In the genomic region with DNA sequence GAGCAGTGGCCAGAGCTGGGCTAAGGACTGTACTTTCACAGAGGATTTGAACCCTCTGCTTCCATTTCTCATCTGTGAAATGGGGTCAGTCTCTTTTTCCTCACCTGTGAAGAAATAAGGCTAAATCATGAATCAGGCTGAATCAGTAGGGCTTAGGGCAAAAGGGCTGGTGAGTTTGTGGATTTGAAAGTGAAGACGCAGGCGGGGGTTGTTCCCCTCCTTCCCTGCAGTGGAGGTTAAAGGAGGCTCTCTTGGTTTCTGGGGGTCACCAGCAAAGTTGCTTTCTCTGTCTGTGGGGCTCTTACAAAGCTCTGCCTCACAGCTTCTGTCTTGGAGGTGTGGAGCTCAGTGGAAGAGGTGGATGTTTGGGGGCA, we compare ENCODE assay signal across 11 cellular contexts.
A peak's percentile ranks its signal among the peaks of the same experiment; 100 is the strongest.
DNase-seq lines count a peak whose midpoint lies in the region; ATAC-seq, FAIRE-seq and TF ChIP-seq lines count a peak whose summit lies in the region.
"Had no signal": no experiment of that assay in that cellular context is flagged by ENCODE, and none has a peak within 500 bp of the region (broad histone marks: within the 10 kb centered on the region; RNA-seq: fewer than 3 reads in every experiment).

No MANE protein-coding gene starts in this region.

- H3K4me1 ChIP-seq in adipocyte (ENCODE audit: control insufficient read depth, insufficient read depth, low read length): peaks cover 55% of the 10 kb centered on the region
- peaks cover 58% of the 10 kb centered on the region for H3K4me1 ChIP-seq in iPS-20b (ENCODE audit: insufficient read depth, low read length)

- peaks cover 26% of the 10 kb centered on the region for H3K36me3 ChIP-seq in adipocyte (ENCODE audit: control insufficient read depth, insufficient read depth, low read length, severe bottlenecking)
- peaks cover 14% of the 10 kb centered on the region for H3K36me3 ChIP-seq in iPS-20b (ENCODE audit: insufficient read depth, low read depth, low read length)

- H3K27me3 ChIP-seq in adipocyte (replicated peaks; ENCODE audit: control insufficient read depth, insufficient read depth, low read length): no peaks in the 10 kb centered on the region
- H3K27me3 ChIP-seq in iPS-20b (ENCODE audit: insufficient read depth, low read length): no peaks in the 10 kb centered on the region

- FAIRE-seq in RCC 7860 (lab: Jason Lieb, UNC): no peak

- H3K4me3 ChIP-seq in GM12875 (ENCODE audit: low read depth, low read length) (peak overlapping the region; percentile 23), adipocyte (ENCODE audit: low read length) (peak overlapping the region; percentile 68), iPS-20b (ENCODE audit: low read length) (no peak overlapping the region), skin epidermis (no peak overlapping the region)

- no peak for DNase-seq in adipocyte (ENCODE audit: low read depth)
- DNase-seq in GM19238 (ENCODE audit: insufficient read length, low spot score): no peak
- DNase-seq in RCC 7860 (ENCODE audit: low spot score): no peak
- DNase-seq in NCI-H2081 treated with DMSO at 0.1 percent for 48 hours (lab: John Stamatoyannopoulos, UW): no peak
- DNase-seq: activated T-cell treated with anti-CD3 and anti-CD28 coated beads, Interleukin-2, amount 50 U/mL, for 24 hours; NCI-H1105; stimulated activated naive CD8-positive, alpha-beta T cell treated with anti-CD3 and anti-CD28 coated beads, Interleukin-15, Interleukin-2, amounts not matched to agents 100 U/mL and 50 U/mL, for 24 hours had no signal

- H3K9me3 ChIP-seq in adipocyte (ENCODE audit: control insufficient read depth, low read length) (no peaks in the 10 kb centered on the region), iPS-20b (ENCODE audit: insufficient read depth, low read depth, low read length) (no peaks in the 10 kb centered on the region)

- TF ChIP-seq CTCF in GM12875 (IDR thresholded peaks at IDR 0.05; ENCODE audit: borderline replicate concordance, insufficient read depth, low read depth, low read length): no peak

- ATAC-seq in GM18858 (IDR thresholded peaks at IDR 0.05; ENCODE audit: unreplicated experiment): no peak
- ATAC-seq: stimulated activated naive CD8-positive, alpha-beta T cell treated with anti-CD3 and anti-CD28 coated beads, Interleukin-15, Interleukin-2, amounts not matched to agents 100 U/mL and 50 U/mL, for 24 hours had no signal

- H3K9ac ChIP-seq in adipocyte (ENCODE audit: low read length) (peak overlapping the region; percentile 84), iPS-20b (ENCODE audit: low read depth, low read length) (peak overlapping the region; percentile 16; the same call in 1 of the 2 replicates)

- H3K27ac ChIP-seq in iPS-20b (ENCODE audit: low read length) (no peak overlapping the region), skin epidermis (peak overlapping the region in 20 of 21 experiments; percentile 46 to 99 (median 98))

Comparison
In these comparisons a context has a peak if more than half of its experiments do, and no peak if none do; other contexts are left out.
1. H3K4me3 ChIP-seq: peak in GM12875 (single experiment) and adipocyte (single experiment); none in iPS-20b (single experiment) and skin epidermis (0 of 7).